9 cellular contexts compared by ENCODE assay signal in the genomic region with DNA sequence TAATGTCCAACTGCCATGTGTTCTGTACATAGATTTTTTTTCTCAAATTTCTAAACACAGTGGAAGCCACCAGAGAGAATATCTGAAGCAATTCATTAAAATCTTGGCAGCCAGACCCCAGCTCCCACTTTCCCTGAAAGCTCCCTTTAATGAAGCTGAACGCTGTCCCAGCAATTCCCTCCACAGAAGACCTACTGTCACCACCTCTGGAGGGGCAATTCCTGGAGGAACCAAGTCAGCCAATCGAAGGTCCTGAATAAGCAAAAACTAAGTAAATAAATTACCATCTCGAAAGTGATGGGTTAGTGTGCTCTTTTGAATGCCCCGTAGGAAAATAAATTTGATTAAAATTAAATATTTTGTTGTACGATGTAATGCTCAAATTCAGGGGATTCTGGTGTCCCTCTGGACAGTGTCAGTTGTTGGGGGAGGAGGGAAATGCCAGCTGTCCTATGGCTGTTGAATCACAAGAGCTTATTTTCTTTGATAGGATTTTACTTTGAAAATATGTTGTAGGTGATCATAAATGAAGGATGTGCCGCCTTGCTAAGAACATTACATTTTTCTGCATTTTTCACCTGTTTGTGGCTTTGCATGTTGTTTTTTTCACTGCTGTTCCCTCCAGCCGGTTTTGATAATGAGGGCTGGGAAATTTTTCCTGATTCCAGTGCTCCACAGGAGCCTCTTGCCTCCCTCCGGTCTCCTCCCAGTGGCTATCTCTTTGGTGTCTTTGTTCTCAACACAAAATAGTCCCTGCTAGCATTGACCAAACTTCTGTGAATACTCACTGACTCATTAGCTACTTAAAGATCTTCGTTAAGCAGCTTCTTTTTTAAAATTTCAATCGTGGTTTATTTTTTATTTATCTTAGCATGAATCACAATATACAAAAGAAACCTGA. TPM values are rescaled to one million over a fixed set of nuclear protein-coding genes. Genes with fewer than 3 reads are reported as not detected.
DNase-seq lines count a peak whose midpoint lies in the region; ATAC-seq and TF ChIP-seq lines count a peak whose summit lies in the region.
"Had no signal": no experiment of that assay in that cellular context is flagged by ENCODE, and none has a peak within 500 bp of the region (broad histone marks: within the 10 kb centered on the region; RNA-seq: fewer than 3 reads in every experiment).

No MANE protein-coding gene starts in this region.

- no peaks in the 10 kb centered on the region for H4K20me1 ChIP-seq in PC-3 (ENCODE audit: low read length)

- no peak for TF ChIP-seq CTCF in PC-3 (conservative IDR thresholded peaks at IDR 0.05; ENCODE audit: low read depth, low read length)
- TF ChIP-seq CTCF in fibroblast of villous mesenchyme (IDR thresholded peaks at IDR 0.05; ENCODE audit: insufficient read depth, low read depth, low read length): no peak

- H3K4me3 ChIP-seq in PC-3 (ENCODE audit: low read length) (peak overlapping the region; percentile 60), fibroblast of villous mesenchyme (ENCODE audit: low read depth, low read length) (peak overlapping the region; percentile 29), skeletal muscle satellite cell (ENCODE audit: low read length) (peak overlapping the region; percentile 55)

- no peaks in the 10 kb centered on the region for H3K9me3 ChIP-seq in PC-3 (ENCODE audit: low read length)
- no peaks in the 10 kb centered on the region for H3K9me3 ChIP-seq in skeletal muscle satellite cell (replicated peaks; ENCODE audit: low read length)

- DNase-seq in PC-3 (peak; percentile 91), fibroblast of villous mesenchyme (ENCODE audit: low read depth) (peak; percentile 42), mucosa of gallbladder (ENCODE audit: low spot score) (no peak), NCI-H1436 (lab: John Stamatoyannopoulos, UW) (no peak), NOMO-1 treated with dmso at 0.1 percent for 144 hours (lab: John Stamatoyannopoulos, UW; ENCODE audit: unreplicated experiment) (no peak)
- DNase-seq in activated naive CD4-positive, alpha-beta T cell treated with anti-CD3 and anti-CD28 coated beads, Interleukin-2, amount 10 ng/mL, durations not matched to agents 7 days and 5 days: no peak
- DNase-seq: small intestine had no signal

- peak overlapping the region; percentile 94 for H3K27ac ChIP-seq in PC-3 (ENCODE audit: low read length)

- H3K4me1 ChIP-seq in PC-3 (ENCODE audit: insufficient read depth, low read length): peaks cover 60% of the 10 kb centered on the region
- peaks cover 46% of the 10 kb centered on the region for H3K4me1 ChIP-seq in skeletal muscle satellite cell (ENCODE audit: control insufficient read depth, insufficient read depth, low read length)

- peak overlapping the region; percentile 73 for H3K9ac ChIP-seq in PC-3 (ENCODE audit: low read length)
- H3K9ac ChIP-seq in skeletal muscle satellite cell (ENCODE audit: low read depth, low read length): peak overlapping the region; percentile 82

- H3K27ac Mint-ChIP-seq in activated naive CD4-positive, alpha-beta T cell treated with anti-CD3 and anti-CD28 coated beads, Interleukin-2, amount 10 ng/mL, durations not matched to agents 7 days and 5 days: no peak overlapping the region

- TSS peak; percentile 88 for BruUV-seq in PC-3 (replicated peaks; lab: Mats Ljungman, UMichigan)

- no peak overlapping the region for H3K4me3 Mint-ChIP-seq in activated naive CD4-positive, alpha-beta T cell treated with anti-CD3 and anti-CD28 coated beads, Interleukin-2, amount 10 ng/mL, durations not matched to agents 7 days and 5 days

- intact Hi-C loops in PC-3 (cut with micrococcal nuclease): loop anchor here (1.0 to 10.0 kb wide), 4 partner anchors 32 to 112 kb away; partner anchors contain the start of gene PTPN12

- peaks cover 7% of the 10 kb centered on the region for H3F3A ChIP-seq in PC-3 (ENCODE audit: low read length, unreplicated experiment)

- H3K36me3 ChIP-seq in PC-3 (ENCODE audit: low read depth, low read length) (no peaks in the 10 kb centered on the region), skeletal muscle satellite cell (ENCODE audit: insufficient read depth, low read length) (no peaks in the 10 kb centered on the region)

- no peaks in the 10 kb centered on the region for H3K9me2 ChIP-seq in PC-3 (replicated peaks; ENCODE audit: low read length)

- H3K79me2 ChIP-seq in PC-3 (ENCODE audit: low read length): no peaks in the 10 kb centered on the region

- H3K4me2 ChIP-seq in PC-3 (ENCODE audit: low read length) (peak overlapping the region; percentile 80), skeletal muscle satellite cell (ENCODE audit: low read length) (peak overlapping the region; percentile 80)

- peak overlapping the region; percentile 59 for H2AFZ ChIP-seq in PC-3 (ENCODE audit: low read length)

- CTCF ChIA-PET in PC-3 (lab: Charles Lee): interaction anchor here (0.6 to 0.7 kb wide), 3 partner anchors 94 to 172 kb away, joined by 3 read pairs; no protein-coding TSS in a partner anchor
- CTCF ChIA-PET in activated naive CD4-positive, alpha-beta T cell treated with anti-CD3 and anti-CD28 coated beads, Interleukin-2, amount 10 ng/mL, durations not matched to agents 7 days and 5 days (lab: Charles Lee): no interaction called here

- ATAC-seq in GM21786 (IDR thresholded peaks at IDR 0.05; ENCODE audit: unreplicated experiment) (peak; percentile 28), PC-3 (peak; percentile 93)

- peaks cover 2% of the 10 kb centered on the region for H3K36me3 Mint-ChIP-seq in activated naive CD4-positive, alpha-beta T cell treated with anti-CD3 and anti-CD28 coated beads, Interleukin-2, amount 10 ng/mL, durations not matched to agents 7 days and 5 days

- peaks cover 39% of the 10 kb centered on the region for H3K4me1 Mint-ChIP-seq in activated naive CD4-positive, alpha-beta T cell treated with anti-CD3 and anti-CD28 coated beads, Interleukin-2, amount 10 ng/mL, durations not matched to agents 7 days and 5 days

- H3K27me3 Mint-ChIP-seq in activated naive CD4-positive, alpha-beta T cell treated with anti-CD3 and anti-CD28 coated beads, Interleukin-2, amount 10 ng/mL, durations not matched to agents 7 days and 5 days: peaks cover 23% of the 10 kb centered on the region

- no peaks in the 10 kb centered on the region for H3K27me3 ChIP-seq in PC-3 (ENCODE audit: low read length)
- no peaks in the 10 kb centered on the region for H3K27me3 ChIP-seq in skeletal muscle satellite cell (ENCODE audit: control insufficient read depth, insufficient read depth, low read length)

- POLR2A ChIA-PET in PC-3 (lab: Charles Lee; ENCODE audit: unreplicated experiment): interaction anchor here (0.5 to 1.5 kb wide), 14 partner anchors 10 to 509 kb away, joined by 3 to 40 read pairs (median 5); no protein-coding TSS in a partner anchor

- H3K9me3 Mint-ChIP-seq in activated naive CD4-positive, alpha-beta T cell treated with anti-CD3 and anti-CD28 coated beads, Interleukin-2, amount 10 ng/mL, durations not matched to agents 7 days and 5 days: no peaks in the 10 kb centered on the region

RNA-seq across cellular contexts. Expression of gene GSAP, which starts 9.3 kb away (rescaled TPM):
- total RNA-seq in PC-3 (2014; rRNA removed) (2.5 and 6.5 TPM in 2 replicates), fibroblast of villous mesenchyme (8.7 and 13.8 TPM in 2 replicates), mucosa of gallbladder (23.9 TPM)
- total RNA-seq in skeletal muscle satellite cell (2012; rRNA removed): 3.3 and 3.5 TPM in 2 replicates

Comparison
In these comparisons a context has a peak if more than half of its experiments do, and no peak if none do; other contexts are left out.
1. DNase-seq: peak in PC-3 (single experiment) and fibroblast of villous mesenchyme (single experiment); none in mucosa of gallbladder (single experiment), activated naive CD4-positive, alpha-beta T cell treated with anti-CD3 and anti-CD28 coated beads, Interleukin-2, amount 10 ng/mL, durations not matched to agents 7 days and 5 days (single experiment), NCI-H1436 (single experiment) and NOMO-1 treated with dmso at 0.1 percent for 144 hours (single experiment).
2. Peak in every context shown above with its lines, with median percentiles within 50 percentile points of each other: H3K4me3 ChIP-seq.